16 cellular contexts compared by ENCODE assay signal in genomic region chr17:46028969-46029565, GRCh38. TPM values are rescaled to one million over a fixed set of nuclear protein-coding genes. Genes with fewer than 3 reads are reported as not detected.
DNase-seq lines count a peak whose midpoint lies in the region; ATAC-seq and TF ChIP-seq lines count a peak whose summit lies in the region.
"Had no signal": no experiment of that assay in that cellular context is flagged by ENCODE, and none has a peak within 500 bp of the region (broad histone marks: within the 10 kb centered on the region; RNA-seq: fewer than 3 reads in every experiment).

No MANE protein-coding gene starts in this region.

- 33 to 38% methylated on average over 4 of the region's 4 CpGs for WGBS in body of pancreas, 2 donors

- H3K27me3 Mint-ChIP-seq in activated T-cell treated with anti-CD3 and anti-CD28 coated beads, Interleukin-2, amount 50 U/mL, for 24 hours, result no peaks in the 10 kb centered on the region
- H3K27me3 Mint-ChIP-seq: activated CD4-positive, alpha-beta memory T cell treated with anti-CD3 and anti-CD28 coated beads for 36 hours had no signal

- no peak overlapping the region for H3K4me3 Mint-ChIP-seq in activated T-cell treated with anti-CD3 and anti-CD28 coated beads, Interleukin-2, amount 50 U/mL, for 24 hours
- H3K4me3 Mint-ChIP-seq: activated CD4-positive, alpha-beta memory T cell treated with anti-CD3 and anti-CD28 coated beads for 36 hours had no signal

- H3K4me3 ChIP-seq in body of pancreas (no peak overlapping the region), neutrophil (ENCODE audit: low read depth in 1 of 2, low read length in 1 of 2) (no peak overlapping the region), H7 (ENCODE audit: insufficient read depth, low read depth, low read length) (no peak overlapping the region)
- H3K4me3 ChIP-seq: right atrium auricular region, transverse colon had no signal

- peaks cover 7% of the 10 kb centered on the region for H3K4me1 Mint-ChIP-seq in activated T-cell treated with anti-CD3 and anti-CD28 coated beads, Interleukin-2, amount 50 U/mL, for 24 hours (ENCODE audit: low read depth)

- TF ChIP-seq CTCF in body of pancreas (IDR thresholded peaks at IDR 0.05), result no peak
- no peak for TF ChIP-seq CTCF in neutrophil (IDR thresholded peaks at IDR 0.05)

- no peak for DNase-seq in activated T-cell treated with anti-CD3 and anti-CD28 coated beads, Interleukin-2, amount 50 U/mL, for 24 hours
- DNase-seq in activated T-cell treated with anti-CD3 and anti-CD28 coated beads, Interleukin-2, amount 50 U/mL, for 48 hours, result no peak
- DNase-seq in NAMALWA (ENCODE audit: low spot score) (peak; percentile 43), body of pancreas (peak in 1 of 4 donors; percentile 23), NCI-H510A treated with DMSO at 0.1 percent for 48 hours (lab: John Stamatoyannopoulos, UW) (no peak), H7 (no peak)
- DNase-seq: activated CD4-positive, alpha-beta memory T cell treated with anti-CD3 and anti-CD28 coated beads for 36 hours; activated gamma-delta T cell; left ventricle myocardium superior; NCI-H2081; stimulated activated CD4-positive, alpha-beta T cell treated with anti-CD3 and anti-CD28 coated beads, Interleukin-2, amount 100 ng/mL, for 24 hours; transverse colon had no signal

- H3K27ac ChIP-seq in body of pancreas (peak overlapping the region in 3 of 4 donors; percentile 72 to 84 (median 82)), neutrophil (peak overlapping the region; percentile 20)
- H3K27ac ChIP-seq: transverse colon had no signal

- H3K9me3 Mint-ChIP-seq in activated T-cell treated with anti-CD3 and anti-CD28 coated beads, Interleukin-2, amount 50 U/mL, for 24 hours, result no peaks in the 10 kb centered on the region
- H3K9me3 Mint-ChIP-seq: activated CD4-positive, alpha-beta memory T cell treated with anti-CD3 and anti-CD28 coated beads for 36 hours had no signal

- H3K36me3 Mint-ChIP-seq in activated T-cell treated with anti-CD3 and anti-CD28 coated beads, Interleukin-2, amount 50 U/mL, for 24 hours (ENCODE audit: low read depth), result peaks cover 84% of the 10 kb centered on the region

- ATAC-seq in body of pancreas, result no peak
- ATAC-seq in HG02870 (IDR thresholded peaks at IDR 0.05; ENCODE audit: unreplicated experiment), result no peak
- ATAC-seq: left ventricle myocardium superior had no signal

- H3K27me3 ChIP-seq in body of pancreas (no peaks in the 10 kb centered on the region), neutrophil (no peaks in the 10 kb centered on the region), H7 (ENCODE audit: control insufficient read depth, insufficient read depth, low read length) (no peaks in the 10 kb centered on the region)
- H3K27me3 ChIP-seq: right atrium auricular region, transverse colon had no signal

- intact Hi-C loops in body of pancreas (cut with DNase I), result no loop called here

- H3K27ac Mint-ChIP-seq in activated T-cell treated with anti-CD3 and anti-CD28 coated beads, Interleukin-2, amount 50 U/mL, for 24 hours, result peak overlapping the region; percentile 45
- H3K27ac Mint-ChIP-seq: activated CD4-positive, alpha-beta memory T cell treated with anti-CD3 and anti-CD28 coated beads for 36 hours had no signal

- peaks cover 90% of the 10 kb centered on the region for H3K4me1 ChIP-seq in body of pancreas
- H3K4me1 ChIP-seq in neutrophil (ENCODE audit: control insufficient read depth in 1 of 2, insufficient read depth in 1 of 2, low read depth in 1 of 2, low read length in 1 of 2), result peaks cover 22 to 26% of the 10 kb centered on the region in 2 experiments
- H3K4me1 ChIP-seq: transverse colon had no signal

- TF ChIP-seq POLR2A in body of pancreas (IDR thresholded peaks at IDR 0.05), result no peak

- H3K9me3 ChIP-seq in body of pancreas, result no peaks in the 10 kb centered on the region
- H3K9me3 ChIP-seq in neutrophil, result no peaks in the 10 kb centered on the region
- H3K9me3 ChIP-seq: right atrium auricular region, transverse colon had no signal

- H3K36me3 ChIP-seq in body of pancreas (replicated peaks in 1 of 2; ENCODE audit: insufficient read depth in 1 of 2, low read depth in 2 of 2) (peaks cover 0 to 7% of the 10 kb centered on the region in 2 donors), neutrophil (peaks cover 57% of the 10 kb centered on the region), H7 (replicated peaks; ENCODE audit: control insufficient read depth, insufficient read depth, low read length) (peaks cover 34% of the 10 kb centered on the region)

RNA-seq across cellular contexts. Expression of gene STH, which starts 30.0 kb away (rescaled TPM):
- total RNA-seq in body of pancreas, result not detected
- not detected in 2 replicates for total RNA-seq in H7 (2014; rRNA removed; shearing (Covaris generic))
- total RNA-seq: activated CD4-positive, alpha-beta memory T cell treated with anti-CD3 and anti-CD28 coated beads for 36 hours; bronchial epithelial cell; left ventricle myocardium superior; right atrium auricular region; transverse colon had no signal
